ENCODE assay signal across 11 cellular contexts in the genomic region with DNA sequence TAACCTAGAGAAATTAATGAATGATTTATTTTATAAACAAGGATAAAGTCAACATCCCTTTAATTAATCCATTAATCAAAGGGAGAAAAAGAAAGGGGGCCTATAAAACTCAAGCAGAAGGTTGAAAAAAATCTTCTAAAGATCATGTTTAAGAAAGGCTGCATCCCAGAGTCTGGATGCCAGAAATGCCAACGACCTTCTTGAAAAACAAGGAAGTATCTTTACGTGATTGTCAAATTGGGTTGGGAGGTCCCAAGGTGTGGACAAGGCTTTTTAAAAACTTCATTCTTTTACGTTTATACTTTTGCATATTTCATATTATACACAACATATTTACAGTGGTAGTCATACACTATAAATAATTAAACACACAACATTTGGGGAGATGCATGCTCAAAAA. TPM values are rescaled to one million over a fixed set of nuclear protein-coding genes. Genes with fewer than 3 reads are reported as not detected.
DNase-seq lines count a peak whose midpoint lies in the region; ATAC-seq, FAIRE-seq and TF ChIP-seq lines count a peak whose summit lies in the region.
"Had no signal": no experiment of that assay in that cellular context is flagged by ENCODE, and none has a peak within 500 bp of the region (broad histone marks: within the 10 kb centered on the region; RNA-seq: fewer than 3 reads in every experiment).

No MANE protein-coding gene starts in this region.

- DNase-seq in left ventricle myocardium inferior, result no peak
- DNase-seq in left ventricle myocardium superior, result no peak
- DNase-seq in K562 (ENCODE audit: extremely low read depth in 1 of 4, low spot score in 3 of 4), result no peak
- peak; percentile 14 for DNase-seq in mesenchymal stem cell
- no peak for DNase-seq in aorta
- no peak for DNase-seq in NCI-H2107 treated with DMSO at 0.1 percent for 48 hours (lab: John Stamatoyannopoulos, UW; ENCODE audit: unreplicated experiment)
- DNase-seq in NOMO-1 (lab: John Stamatoyannopoulos, UW; ENCODE audit: unreplicated experiment in 2 of 2), result no peak
- DNase-seq: activated CD4-positive, alpha-beta T cell treated with anti-CD3 and anti-CD28 coated beads for 36 hours; stimulated activated CD4-positive, alpha-beta T cell treated with anti-CD3 and anti-CD28 coated beads, Interleukin-12 subunit alpha, Interleukin-12 subunit beta, amount 100 ng/mL, for 4 hours; substantia nigra had no signal

- in situ Hi-C loops in K562 (cut with MboI), result no loop called here

- no peak for TF ChIP-seq EP300 in K562 (IDR thresholded peaks at IDR 0.05; ENCODE audit: low read length)

- H2BK15ac ChIP-seq in mesenchymal stem cell (ENCODE audit: low read depth, poor library complexity, severe bottlenecking), result no peak overlapping the region

- H3K4me3 ChIP-seq in left ventricle myocardium inferior (peak overlapping the region; percentile 96), K562 (peak overlapping the region; percentile 92), mesenchymal stem cell (ENCODE audit: insufficient read depth in 1 of 2, low read depth in 1 of 2, low read length in 2 of 2) (peak overlapping the region in 1 of 2 experiments; percentile 85), aorta (ENCODE audit: low read length in 2 of 2) (peak overlapping the region; percentile 75 to 87)

- TF ChIP-seq RAD21 in K562 (CRISPR knock-in tag; conservative IDR thresholded peaks at IDR 0.05 in 1 of 2, IDR thresholded peaks at IDR 0.05 in 1 of 2), result no peak

- POLR2A ChIA-PET in K562 (lab: Yijun Ruan, JAX), result interaction anchor here (1.0 kb wide), 1 partner anchor 14 kb away, joined by 4 read pairs; no protein-coding TSS in a partner anchor

- TF ChIP-seq POLR2A in K562 (conservative IDR thresholded peaks at IDR 0.05), result no peak

- no peaks in the 10 kb centered on the region for H3K27me3 ChIP-seq in left ventricle myocardium inferior (ENCODE audit: low read depth)
- H3K27me3 ChIP-seq in K562 (ENCODE audit: control insufficient read depth in 2 of 2, insufficient read depth in 2 of 2, low read length in 2 of 2), result no peaks in the 10 kb centered on the region
- H3K27me3 ChIP-seq in mesenchymal stem cell (ENCODE audit: control insufficient read depth in 1 of 2, insufficient read depth in 1 of 2, low read length in 2 of 2), result peaks cover 0 to 3% of the 10 kb centered on the region in 2 experiments
- H3K27me3 ChIP-seq in aorta (ENCODE audit: control insufficient read depth in 1 of 2, insufficient read depth in 2 of 2, low read length in 1 of 2), result no peaks in the 10 kb centered on the region

- peaks cover 53% of the 10 kb centered on the region for H3K4me1 ChIP-seq in left ventricle myocardium inferior
- peaks cover 0 to 6% of the 10 kb centered on the region in 2 experiments; a peak in 2 of 5 replicates for H3K4me1 ChIP-seq in K562 (replicated peaks in 1 of 2; ENCODE audit: control insufficient read depth in 2 of 2, insufficient read depth in 2 of 2, low read length in 2 of 2)
- no peaks in the 10 kb centered on the region for H3K4me1 ChIP-seq in mesenchymal stem cell (ENCODE audit: control insufficient read depth, insufficient read depth, low read depth, low read length)
- H3K4me1 ChIP-seq in aorta (ENCODE audit: control insufficient read depth in 1 of 2, insufficient read depth in 2 of 2, low read length in 2 of 2), result peaks cover 0 to 6% of the 10 kb centered on the region in 2 donors

- no peak overlapping the region for H3K18ac ChIP-seq in mesenchymal stem cell (ENCODE audit: low read depth in 1 of 2, low read length in 2 of 2)

- H2BK120ac ChIP-seq in mesenchymal stem cell (ENCODE audit: low read depth, low read length), result no peak overlapping the region

- TF ChIP-seq CTCF in left ventricle myocardium inferior (IDR thresholded peaks at IDR 0.05; ENCODE audit: borderline replicate concordance) (no peak), K562 (IDR thresholded peaks at IDR 0.05 in 2 of 3, conservative IDR thresholded peaks at IDR 0.05 in 1 of 3; ENCODE audit: insufficient read depth in 2 of 3, low read depth in 1 of 3, low read length in 3 of 3) (no peak)

- CTCF ChIA-PET in K562 (lab: Yijun Ruan, JAX; ENCODE audit: low intra/inter-chr PET ratio), result no interaction called here

- intact Hi-C loops in left ventricle myocardium inferior (cut with micrococcal nuclease) (no loop called here), left ventricle myocardium superior (cut with micrococcal nuclease) (no loop called here), K562 (cut with micrococcal nuclease) (no loop called here), aorta (cut with DNase I) (no loop called here)

- 0 out of 2 replicates have a peak, but pooled peaks cover 4% of the 10 kb centered on the region for H4K20me1 ChIP-seq in K562 (replicated peaks; ENCODE audit: control insufficient read depth, insufficient read depth, low read length)

- ATAC-seq in left ventricle myocardium superior (no peak), K562 (no peak), aorta (ENCODE audit: low FRiP score) (no peak), HG03045 (IDR thresholded peaks at IDR 0.05; ENCODE audit: unreplicated experiment) (no peak)
- ATAC-seq: activated CD4-positive, alpha-beta T cell treated with anti-CD3 and anti-CD28 coated beads for 36 hours had no signal

- no peak overlapping the region for H2BK12ac ChIP-seq in mesenchymal stem cell (ENCODE audit: low read length in 2 of 2)

- H3K9me1 ChIP-seq in K562 (ENCODE audit: control insufficient read depth, insufficient read depth, low read length), result no peaks in the 10 kb centered on the region

- no peak overlapping the region for H3K4ac ChIP-seq in mesenchymal stem cell (ENCODE audit: low read depth in 1 of 2, low read length in 2 of 2)

- 6% methylated on average over 3 of the region's 3 CpGs for WGBS in K562 (ENCODE audit: insufficient coverage, low coverage, missing lambda C conversion rate)
- WGBS in mesenchymal stem cell, result no CpG with 5 or more reads among the region's 3 CpGs
- WGBS in aorta, 2 donors, result 16 to 19% methylated on average over 3 of the region's 3 CpGs

- H3K9me3 ChIP-seq in left ventricle myocardium inferior (replicated peaks) (peaks cover 4% of the 10 kb centered on the region), K562 (replicated peaks; ENCODE audit: control insufficient read depth, insufficient read depth, low read depth, low read length) (no peaks in the 10 kb centered on the region), mesenchymal stem cell (ENCODE audit: control insufficient read depth, low read length) (no peaks in the 10 kb centered on the region), aorta (ENCODE audit: control insufficient read depth, low read length) (no peaks in the 10 kb centered on the region)

- peak overlapping the region; percentile 91 for H3K4me2 ChIP-seq in K562 (ENCODE audit: insufficient read depth, low read length)
- peak overlapping the region; percentile 93 for H3K4me2 ChIP-seq in mesenchymal stem cell (ENCODE audit: low read length, poor library complexity, severe bottlenecking)

- H4K8ac ChIP-seq in mesenchymal stem cell (ENCODE audit: low read length), result no peak overlapping the region

- peak overlapping the region in 1 of 2 experiments; percentile 93; a peak in 3 of 4 replicates for H3K9ac ChIP-seq in K562 (ENCODE audit: insufficient read depth in 1 of 2, low read depth in 2 of 2, low read length in 2 of 2)
- H3K9ac ChIP-seq in mesenchymal stem cell (ENCODE audit: low read length), result peak overlapping the region; percentile 99

- no peak overlapping the region for H2AK5ac ChIP-seq in mesenchymal stem cell (ENCODE audit: low read length, severe bottlenecking)

- peaks cover 44% of the 10 kb centered on the region for H3K79me2 ChIP-seq in K562 (ENCODE audit: control insufficient read depth, insufficient read depth, low read length)

- no TSS peak for BruUV-seq in K562 (replicated peaks; lab: Mats Ljungman, UMichigan)

- peaks cover 6% of the 10 kb centered on the region for H3K79me1 ChIP-seq in mesenchymal stem cell (replicated peaks; ENCODE audit: low read length, poor library complexity, severe bottlenecking)

- H3K27ac ChIP-seq in left ventricle myocardium inferior (replicated peaks), result peak overlapping the region; percentile 95
- H3K27ac ChIP-seq in K562 (ENCODE audit: extremely low read depth, low read depth, low read length), result no peak overlapping the region; the same call in 2 of the 3 replicates
- no peak overlapping the region for H3K27ac ChIP-seq in mesenchymal stem cell (ENCODE audit: low read length, poor library complexity, severe bottlenecking)
- H3K27ac ChIP-seq in aorta (ENCODE audit: low read depth in 1 of 2, low read length in 2 of 2), result no peak overlapping the region

- H3K36me3 ChIP-seq in left ventricle myocardium inferior (peaks cover 4% of the 10 kb centered on the region), K562 (ENCODE audit: control insufficient read depth, insufficient read depth, low read length) (no peaks in the 10 kb centered on the region), mesenchymal stem cell (ENCODE audit: control insufficient read depth in 1 of 2, insufficient read depth in 2 of 2, low read depth in 1 of 2, low read length in 2 of 2) (peaks cover 0 to 10% of the 10 kb centered on the region in 2 experiments), aorta (ENCODE audit: control insufficient read depth in 1 of 2, insufficient read depth in 2 of 2, low read length in 1 of 2) (no peaks in the 10 kb centered on the region)

- no peak overlapping the region for H3K14ac ChIP-seq in mesenchymal stem cell (ENCODE audit: low read length in 2 of 2)

- H2AFZ ChIP-seq in K562 (ENCODE audit: low read depth, low read length) (no peak overlapping the region), mesenchymal stem cell (ENCODE audit: low read depth, low read length) (no peak overlapping the region)

- no peak for FAIRE-seq in K562 (lab: Jason Lieb, UNC)

- no peak overlapping the region for H4K91ac ChIP-seq in mesenchymal stem cell (ENCODE audit: low read length)

- no peak overlapping the region for H2BK5ac ChIP-seq in mesenchymal stem cell (ENCODE audit: low read depth, low read length, poor library complexity, severe bottlenecking)

- no peak overlapping the region for H3K23ac ChIP-seq in mesenchymal stem cell (ENCODE audit: low read length in 2 of 2)

RNA-seq across cellular contexts. Expression of a gene that starts 1.6 kb away (rescaled TPM):
- total RNA-seq in left ventricle myocardium inferior, result 56.1 TPM
- total RNA-seq in left ventricle myocardium superior, result 45.8 TPM
- 6.6 and 31.8 TPM in 2 replicates for total RNA-seq in K562 (2011; cell fraction: chromatin; rRNA removed; ENCODE audit: low replicate concordance)
- total RNA-seq in K562 (2011; cell fraction: nucleolus; rRNA removed), result 5.2 and 8.0 TPM in 2 replicates
- total RNA-seq in K562 (2011; cell fraction: nucleoplasm; rRNA removed), result 7.3 and 12.3 TPM in 2 replicates
- 8.0 and 9.9 TPM in 2 replicates for total RNA-seq in K562 (2014; rRNA removed)
- total RNA-seq in K562 (2014; rRNA removed; fragmentation: Illumina TruSeq; extraction: Trizol), result 16.3 and 19.7 TPM in 2 replicates
- 15.4 and 16.0 TPM in 2 replicates for total RNA-seq in K562 (2015; rRNA removed; fragmentation: Illumina TruSeq; extraction: Trizol)
- 10.5 and 11.2 TPM in 2 replicates for total RNA-seq in K562 (2021)
- polyA plus RNA-seq in K562 (2011; rRNA removed), result 9.6 and 11.4 TPM in 2 replicates
- 2.3 and 4.6 TPM in 2 replicates for polyA plus RNA-seq in K562 (2011; cell fraction: cytosol; rRNA removed)
- 13.4 and 18.6 TPM in 2 replicates for polyA plus RNA-seq in K562 (2011; cell fraction: nucleus; rRNA removed)
- 7.7 and 11.4 TPM in 2 replicates for polyA plus RNA-seq in K562 (2012)
- 8.1 and 9.7 TPM in 2 replicates for polyA plus RNA-seq in K562 (2014; fragmentation: Illumina TruSeq; extraction: Trizol)
- polyA plus RNA-seq in K562 (2014; fragmentation: Nextera tagmentation; extraction: Ambion mirVana), result 1 to 10 TPM; 4.0 to 4.8 TPM
- polyA plus RNA-seq in K562 (2014; rRNA removed), result 8.9 and 9.7 TPM in 2 replicates
- polyA minus RNA-seq in K562 (2011; rRNA and poly(A)+ RNA removed), result 22.0 and 36.0 TPM in 2 replicates
- 9.9 and 16.7 TPM in 2 replicates for polyA minus RNA-seq in K562 (2011; cell fraction: cytosol; rRNA and poly(A)+ RNA removed)
- polyA minus RNA-seq in K562 (2011; cell fraction: nucleus; rRNA and poly(A)+ RNA removed), result 7.9 and 20.9 TPM in 2 replicates
- polyA plus RNA-seq in mesenchymal stem cell (2013, experiment 1 of 2), result 24.9 TPM
- polyA plus RNA-seq in mesenchymal stem cell (2013, experiment 2 of 2), result 23.5 TPM
- 10 to 100 TPM; 73.5 to 74.0 TPM for total RNA-seq in aorta
- 10 to 100 TPM; 14.5 to 25.5 TPM for polyA plus RNA-seq in aorta
